ENCODE assay signal across 8 cellular contexts in genomic region chr7:65981965-65982792, GRCh38. TPM values are rescaled to one million over a fixed set of nuclear protein-coding genes. Genes with fewer than 3 reads are reported as not detected.
A peak's percentile ranks its signal among the peaks of the same experiment; 100 is the strongest.
DNase-seq lines count a peak whose midpoint lies in the region; ATAC-seq and TF ChIP-seq lines count a peak whose summit lies in the region.

Gene GUSB (minus strand): TSS chr7:65982213. CDS start chr7:65982183, 30 bp downstream.

- H3K27me3 ChIP-seq in PC-3 (ENCODE audit: low read length), result no peaks in the 10 kb centered on the region

- no peak for TF ChIP-seq CTCF in PC-3 (conservative IDR thresholded peaks at IDR 0.05; ENCODE audit: low read depth, low read length)
- TF ChIP-seq CTCF in mucosa of descending colon (IDR thresholded peaks at IDR 0.05), result no peak

- no peaks in the 10 kb centered on the region for H3K9me2 ChIP-seq in PC-3 (replicated peaks; ENCODE audit: low read length)

- peaks cover 21% of the 10 kb centered on the region for H3K79me2 ChIP-seq in PC-3 (ENCODE audit: low read length)

- H3K27ac ChIP-seq in PC-3 (ENCODE audit: low read length), result no peak within 1 kb of the TSS; the same call in 1 of the 2 replicates
- peak within 1 kb of the TSS; percentile 17 for H3K27ac ChIP-seq in epithelial cell of prostate

- peak within 1 kb of the TSS; percentile 94 for H3K9ac ChIP-seq in PC-3 (ENCODE audit: low read length)

- CTCF ChIA-PET in PC-3 (lab: Charles Lee), result interaction anchor here (0.7 kb wide), 1 partner anchor 232 kb away, joined by 5 read pairs; no protein-coding TSS in a partner anchor

- TSS peak; percentile 58 for BruUV-seq in PC-3 (replicated peaks; lab: Mats Ljungman, UMichigan)

- DNase-seq in DMS153 (lab: John Stamatoyannopoulos, UW) (peak; percentile 75), PC-3 (peak; percentile 87), activated T-cell treated with anti-CD3 and anti-CD28 coated beads for 48 hours (ENCODE audit: low read depth) (peak; percentile 93), epithelial cell of prostate (ENCODE audit: low read depth, low spot score) (no peak), mucosa of descending colon (peak; percentile 96 to 97 (median 96))
- peak; percentile 87 for DNase-seq in Jurkat, Clone E6-1 (ENCODE audit: low read depth, low spot score)
- DNase-seq in stimulated activated CD8-positive, alpha-beta memory T cell treated with anti-CD3 and anti-CD28 coated beads, Interleukin-4, amount 100 ng/mL, for 1 hour (ENCODE audit: low read depth in 2 of 2, low spot score in 1 of 2), result peak; percentile 58 to 81

- H3K36me3 ChIP-seq in PC-3 (ENCODE audit: low read depth, low read length) (no peaks in the 10 kb centered on the region), mucosa of descending colon (ENCODE audit: low read depth) (no peaks in the 10 kb centered on the region)

- peak within 1 kb of the TSS; percentile 80 for H3K4me3 ChIP-seq in Jurkat, Clone E6-1 (ENCODE audit: low read length)
- peak within 1 kb of the TSS; percentile 85 for H3K4me3 ChIP-seq in PC-3 (ENCODE audit: low read length)
- H3K4me3 ChIP-seq in mucosa of descending colon, result peak within 1 kb of the TSS; percentile 94

- H3K4me2 ChIP-seq in PC-3 (ENCODE audit: low read length), result peak within 1 kb of the TSS; percentile 81

- H3K4me1 ChIP-seq in PC-3 (ENCODE audit: insufficient read depth, low read length) (peaks cover 5% of the 10 kb centered on the region), mucosa of descending colon (ENCODE audit: low read depth) (peaks cover 25% of the 10 kb centered on the region)

- H2AFZ ChIP-seq in PC-3 (ENCODE audit: low read length), result peak within 1 kb of the TSS; percentile 97

- intact Hi-C loops in PC-3 (cut with micrococcal nuclease) (no loop called here), mucosa of descending colon (cut with DNase I, micrococcal nuclease) (no loop called here)

- H3F3A ChIP-seq in PC-3 (ENCODE audit: low read length, unreplicated experiment), result no peaks in the 10 kb centered on the region

- ATAC-seq in GM21619 (IDR thresholded peaks at IDR 0.05; ENCODE audit: unreplicated experiment) (peak; percentile 73), PC-3 (peak; percentile 87), mucosa of descending colon (peak; percentile 99)

- POLR2A ChIA-PET in PC-3 (lab: Charles Lee; ENCODE audit: unreplicated experiment), result interaction anchor here (0.6 kb wide), 3 partner anchors 34 to 231 kb away, joined by 3 to 15 read pairs (median 3); no protein-coding TSS in a partner anchor

- H4K20me1 ChIP-seq in PC-3 (ENCODE audit: low read length), result 0 out of 2 replicates have a peak, but pooled peaks cover 8% of the 10 kb centered on the region

- H3K9me3 ChIP-seq in PC-3 (ENCODE audit: low read length) (no peaks in the 10 kb centered on the region), mucosa of descending colon (no peaks in the 10 kb centered on the region)

RNA-seq across cellular contexts. Expression of gene GUSB, which starts in this region (rescaled TPM):
- polyA plus RNA-seq in Jurkat, Clone E6-1 (2012; ENCODE audit: insufficient read depth, insufficient read length), result 44.5 TPM
- 36.5 and 37.4 TPM in 2 replicates for total RNA-seq in PC-3 (2014; rRNA removed)
- 10 to 100 TPM; 55.9 to 82.1 (median 74.3) TPM for total RNA-seq in mucosa of descending colon
